In the genomic region with DNA sequence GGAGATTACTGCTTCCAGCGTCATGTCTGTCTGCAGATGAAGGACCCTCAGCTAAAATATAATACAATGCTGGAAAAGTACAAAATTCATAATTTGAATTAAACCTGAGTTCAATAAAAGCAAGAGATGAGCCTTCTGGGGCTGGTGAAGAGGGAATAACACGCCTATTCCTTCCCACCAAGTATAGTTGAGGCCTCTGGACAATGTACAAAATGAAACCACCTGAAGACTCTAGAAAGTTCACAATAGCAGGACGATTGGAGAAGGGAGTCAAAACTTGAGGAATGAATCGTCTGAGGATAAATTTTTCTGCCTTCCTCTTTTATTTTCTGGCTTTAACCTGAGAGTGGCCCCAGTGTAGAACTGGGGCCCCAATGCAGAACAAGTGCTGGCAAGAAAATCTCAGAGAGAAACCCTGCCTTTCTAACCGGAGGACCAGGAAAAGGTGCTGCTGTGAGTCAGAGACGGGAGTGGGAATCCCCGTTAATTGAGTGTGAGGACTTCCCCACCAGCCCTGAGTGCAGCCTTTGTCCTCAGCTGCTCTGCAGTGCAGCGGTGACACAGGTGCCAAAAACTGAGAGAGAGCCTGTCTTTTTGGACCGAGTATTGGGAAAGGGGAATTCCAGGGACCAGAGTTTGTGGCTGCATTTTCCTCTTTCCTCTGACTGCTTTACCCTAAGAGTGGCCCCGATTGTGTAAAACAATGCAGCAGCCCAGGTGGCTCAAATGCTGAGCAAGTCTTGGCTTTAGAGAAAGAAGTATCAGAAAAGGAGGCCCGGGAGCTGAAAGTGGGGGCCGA, we compare ENCODE assay signal across 9 cellular contexts.
DNase-seq lines count a peak whose midpoint lies in the region; ATAC-seq, FAIRE-seq and TF ChIP-seq lines count a peak whose summit lies in the region.
"Had no signal": no experiment of that assay in that cellular context is flagged by ENCODE, and none has a peak within 500 bp of the region (broad histone marks: within the 10 kb centered on the region; RNA-seq: fewer than 3 reads in every experiment).

No MANE protein-coding gene starts in this region.

- H3K27me3 Mint-ChIP-seq in activated T-cell treated with anti-CD3 and anti-CD28 coated beads, Interleukin-2, amount 50 U/mL, for 4 hours (ENCODE audit: low read depth): peaks cover 47% of the 10 kb centered on the region

- DNase-seq in GM12891 (ENCODE audit: insufficient read length, low spot score) (no peak), RWPE1 (ENCODE audit: low spot score) (peak; percentile 52), left lung (no peak), NCI-H748 treated with DMSO at 0.1 percent for 48 hours (lab: John Stamatoyannopoulos, UW) (no peak), NCI-H1694 treated with DMSO at 0.1 percent for 48 hours (lab: John Stamatoyannopoulos, UW) (no peak), NCI-H446 treated with DMSO at 0.1 percent for 48 hours (lab: John Stamatoyannopoulos, UW) (no peak)
- DNase-seq in activated T-cell treated with anti-CD3 and anti-CD28 coated beads, Interleukin-2, amount 50 U/mL, for 4 hours: no peak

- no peak overlapping the region for H3K4me3 ChIP-seq in left lung

- no peak for TF ChIP-seq CTCF in RWPE1 (conservative IDR thresholded peaks at IDR 0.05; ENCODE audit: low read depth)
- TF ChIP-seq CTCF in left lung (IDR thresholded peaks at IDR 0.05): no peak

- peak overlapping the region; percentile 24; the same call in 1 of the 2 replicates for H3K27ac ChIP-seq in RWPE1
- H3K27ac ChIP-seq in left lung: peak overlapping the region in 1 of 2 donors; percentile 19

- intact Hi-C loops in left lung (cut with DNase I): no loop called here

- H3K36me3 Mint-ChIP-seq in activated T-cell treated with anti-CD3 and anti-CD28 coated beads, Interleukin-2, amount 50 U/mL, for 4 hours (ENCODE audit: insufficient read depth): no peaks in the 10 kb centered on the region
- H3K36me3 Mint-ChIP-seq: activated naive CD4-positive, alpha-beta T cell treated with anti-CD3 and anti-CD28 coated beads, Interleukin-2, amount 50 U/mL, for 24 hours had no signal

- no peak for FAIRE-seq in GM12891 (lab: Jason Lieb, UNC)

- H3K27me3 ChIP-seq in left lung: peaks cover 0 to 3% of the 10 kb centered on the region in 2 donors

- CTCF ChIA-PET in RWPE1 (lab: Yijun Ruan, JAX): no interaction called here

- H3K9me3 Mint-ChIP-seq in activated T-cell treated with anti-CD3 and anti-CD28 coated beads, Interleukin-2, amount 50 U/mL, for 4 hours: no peaks in the 10 kb centered on the region
- H3K9me3 Mint-ChIP-seq: activated naive CD4-positive, alpha-beta T cell treated with anti-CD3 and anti-CD28 coated beads, Interleukin-2, amount 50 U/mL, for 24 hours had no signal

- peaks cover 0 to 9% of the 10 kb centered on the region in 2 donors for H3K4me1 ChIP-seq in left lung

- H3K9me3 ChIP-seq in left lung: no peaks in the 10 kb centered on the region

- no peak for TF ChIP-seq POLR2A in GM12891 (IDR thresholded peaks at IDR 0.05; ENCODE audit: low read depth, low read length)

- no peaks in the 10 kb centered on the region for H3K4me1 Mint-ChIP-seq in activated T-cell treated with anti-CD3 and anti-CD28 coated beads, Interleukin-2, amount 50 U/mL, for 4 hours (ENCODE audit: low read depth)
- H3K4me1 Mint-ChIP-seq: activated naive CD4-positive, alpha-beta T cell treated with anti-CD3 and anti-CD28 coated beads, Interleukin-2, amount 50 U/mL, for 24 hours had no signal

- no peak overlapping the region for H3K4me3 Mint-ChIP-seq in activated T-cell treated with anti-CD3 and anti-CD28 coated beads, Interleukin-2, amount 50 U/mL, for 4 hours
- H3K4me3 Mint-ChIP-seq: activated naive CD4-positive, alpha-beta T cell treated with anti-CD3 and anti-CD28 coated beads, Interleukin-2, amount 50 U/mL, for 24 hours had no signal

- no peaks in the 10 kb centered on the region for H3K36me3 ChIP-seq in left lung

- POLR2A ChIA-PET in RWPE1 (lab: Yijun Ruan, JAX; ENCODE audit: low non-redundant PET): no interaction called here

- ATAC-seq in GM21825 (IDR thresholded peaks at IDR 0.05; ENCODE audit: unreplicated experiment) (peak; percentile 83), left lung (peak; percentile 84)
- no peak for ATAC-seq in activated T-cell treated with anti-CD3 and anti-CD28 coated beads, Interleukin-2, amount 50 U/mL, for 4 hours

TF ChIP-seq in GM12891, 5 proteins besides CTCF, POLR2A, EP300 and RAD21:
- TF ChIP-seq PAX5 (IDR thresholded peaks at IDR 0.05; ENCODE audit: insufficient read depth, low read length, severe bottlenecking) (no peak), SPI1 (IDR thresholded peaks at IDR 0.05; ENCODE audit: low read depth, low read length) (peak; percentile 41), POU2F2 (IDR thresholded peaks at IDR 0.05; ENCODE audit: low read depth, low read length) (no peak)

Comparison
In these comparisons a context has a peak if more than half of its experiments do, and no peak if none do; other contexts are left out.
1. ATAC-seq: peak in GM21825 (single experiment) and left lung (single experiment); none in activated T-cell treated with anti-CD3 and anti-CD28 coated beads, Interleukin-2, amount 50 U/mL, for 4 hours (0 of 2).